In the genomic region with DNA sequence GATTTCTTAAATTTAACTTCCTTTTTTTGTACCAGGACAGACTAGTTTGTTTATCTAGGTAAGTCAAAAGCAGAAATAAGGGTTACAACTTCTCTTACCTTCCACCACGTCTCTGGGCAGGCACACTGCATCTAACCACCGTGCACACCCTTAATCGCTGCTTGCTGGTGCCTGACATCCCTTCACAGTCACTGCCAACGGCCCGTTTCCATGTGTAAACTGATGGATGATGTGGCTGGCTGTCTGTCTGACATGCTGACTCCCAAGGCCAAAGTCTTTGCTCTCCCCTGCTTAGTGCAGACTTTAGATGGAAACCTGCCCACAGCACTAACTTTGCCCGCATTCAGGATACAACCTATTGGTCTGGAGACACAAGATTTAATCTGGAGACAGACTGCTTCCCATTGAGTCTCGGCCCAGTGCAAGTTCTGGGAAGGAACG, we compare ENCODE assay signal across 11 cellular contexts. TPM values are rescaled to one million over a fixed set of nuclear protein-coding genes. Genes with fewer than 3 reads are reported as not detected.
DNase-seq lines count a peak whose midpoint lies in the region; ATAC-seq and TF ChIP-seq lines count a peak whose summit lies in the region.
"Had no signal": no experiment of that assay in that cellular context is flagged by ENCODE, and none has a peak within 500 bp of the region (broad histone marks: within the 10 kb centered on the region; RNA-seq: fewer than 3 reads in every experiment).

No MANE protein-coding gene starts in this region.

- peak overlapping the region; percentile 78 for H3K4me3 Mint-ChIP-seq in activated CD8-positive, alpha-beta memory T cell treated with anti-CD3 and anti-CD28 coated beads, Interleukin-2, amount 10 ng/mL, durations not matched to agents 7 days and 5 days
- peak overlapping the region; percentile 82 for H3K4me3 Mint-ChIP-seq in activated T-helper 17 cell treated with anti-CD3 and anti-CD28 coated beads, Interleukin-2, amount 50 U/mL, for 72 hours

- TF ChIP-seq CTCF in right lobe of liver (IDR thresholded peaks at IDR 0.05) = no peak
- no peak for TF ChIP-seq CTCF in transverse colon (IDR thresholded peaks at IDR 0.05)

- H3K4me1 ChIP-seq in right lobe of liver = peaks cover 0 to 10% (median 0%) of the 10 kb centered on the region in 4 donors
- peaks cover 0 to 35% (median 1%) of the 10 kb centered on the region in 4 donors for H3K4me1 ChIP-seq in transverse colon

- peak overlapping the region in 2 of 3 donors; percentile 10 to 61 for H3K27ac ChIP-seq in right lobe of liver
- H3K27ac ChIP-seq in transverse colon = peak overlapping the region in 3 of 4 donors; percentile 61 to 78 (median 69)
- H3K27ac ChIP-seq: brain microvascular endothelial cell had no signal

- H3K27me3 ChIP-seq in right lobe of liver (no peaks in the 10 kb centered on the region), transverse colon (no peaks in the 10 kb centered on the region), H7 (ENCODE audit: control insufficient read depth, insufficient read depth, low read length) (no peaks in the 10 kb centered on the region)
- H3K27me3 ChIP-seq: brain microvascular endothelial cell had no signal

- no peak for TF ChIP-seq POLR2A in right lobe of liver (IDR thresholded peaks at IDR 0.05)
- TF ChIP-seq POLR2A in transverse colon (IDR thresholded peaks at IDR 0.05) = no peak

- no peak for DNase-seq in activated CD8-positive, alpha-beta memory T cell treated with anti-CD3 and anti-CD28 coated beads, Interleukin-2, amount 10 ng/mL, durations not matched to agents 7 days and 5 days
- DNase-seq in activated CD8-positive, alpha-beta memory T cell treated with anti-CD3 and anti-CD28 coated beads, Interleukin-2, amount 50 U/mL, for 4 hours = no peak
- DNase-seq in right lobe of liver (peak in 1 of 3 donors; percentile 38), transverse colon (no peak), H7 (no peak), amniotic stem cell (lab: John Stamatoyannopoulos, UW) (no peak)
- DNase-seq in stimulated activated naive CD4-positive, alpha-beta T cell (lab: John Stamatoyannopoulos, UW) = no peak
- DNase-seq: activated CD4-positive, alpha-beta T cell treated with anti-CD3 and anti-CD28 coated beads for 4 hours; brain microvascular endothelial cell; NCI-H2107 had no signal

- WGBS in right lobe of liver (ENCODE audit: insufficient coverage, low coverage, low lambda C conversion rate, missing lambda C conversion rate) = 21% methylated on average over 7 of the region's 8 CpGs
- 38 to 54% methylated on average over 1 to 8 of the region's 8 CpGs for WGBS in transverse colon (ENCODE audit: low coverage in 1 of 2), 2 donors

- ATAC-seq in activated CD8-positive, alpha-beta memory T cell treated with anti-CD3 and anti-CD28 coated beads, Interleukin-2, amount 10 ng/mL, durations not matched to agents 7 days and 5 days = no peak
- no peak for ATAC-seq in activated T-helper 17 cell treated with anti-CD3 and anti-CD28 coated beads, Interleukin-2, amount 50 U/mL, for 72 hours (replicated peaks)
- ATAC-seq in right lobe of liver = peak in 1 of 4 donors; percentile 4

- H3K27ac Mint-ChIP-seq in activated CD8-positive, alpha-beta memory T cell treated with anti-CD3 and anti-CD28 coated beads, Interleukin-2, amount 10 ng/mL, durations not matched to agents 7 days and 5 days = peak overlapping the region; percentile 80
- H3K27ac Mint-ChIP-seq in activated T-helper 17 cell treated with anti-CD3 and anti-CD28 coated beads, Interleukin-2, amount 50 U/mL, for 72 hours = peak overlapping the region; percentile 87

- in situ Hi-C loops in transverse colon (cut with MboI; ENCODE audit: low pct_ligation_motif_present in 1 of 4, low pct_unique_long_range_greater_than_20kb in 1 of 4, low sequenced_read_pairs in 3 of 4) = no loop called here

- no peaks in the 10 kb centered on the region for H3K27me3 Mint-ChIP-seq in activated CD8-positive, alpha-beta memory T cell treated with anti-CD3 and anti-CD28 coated beads, Interleukin-2, amount 10 ng/mL, durations not matched to agents 7 days and 5 days
- H3K27me3 Mint-ChIP-seq in activated T-helper 17 cell treated with anti-CD3 and anti-CD28 coated beads, Interleukin-2, amount 50 U/mL, for 72 hours = no peaks in the 10 kb centered on the region

- peaks cover 84% of the 10 kb centered on the region for H3K4me1 Mint-ChIP-seq in activated CD8-positive, alpha-beta memory T cell treated with anti-CD3 and anti-CD28 coated beads, Interleukin-2, amount 10 ng/mL, durations not matched to agents 7 days and 5 days
- H3K4me1 Mint-ChIP-seq in activated T-helper 17 cell treated with anti-CD3 and anti-CD28 coated beads, Interleukin-2, amount 50 U/mL, for 72 hours = peaks cover 16% of the 10 kb centered on the region

- no peaks in the 10 kb centered on the region for H3K36me3 ChIP-seq in right lobe of liver
- H3K36me3 ChIP-seq in transverse colon = no peaks in the 10 kb centered on the region
- no peaks in the 10 kb centered on the region for H3K36me3 ChIP-seq in H7 (replicated peaks; ENCODE audit: control insufficient read depth, insufficient read depth, low read length)
- H3K36me3 ChIP-seq: brain microvascular endothelial cell had no signal

- H3K9me3 Mint-ChIP-seq in activated CD8-positive, alpha-beta memory T cell treated with anti-CD3 and anti-CD28 coated beads, Interleukin-2, amount 10 ng/mL, durations not matched to agents 7 days and 5 days (ENCODE audit: low read depth) = no peaks in the 10 kb centered on the region
- H3K9me3 Mint-ChIP-seq in activated T-helper 17 cell treated with anti-CD3 and anti-CD28 coated beads, Interleukin-2, amount 50 U/mL, for 72 hours = no peaks in the 10 kb centered on the region

- no peak for TF ChIP-seq EP300 in transverse colon (IDR thresholded peaks at IDR 0.05; ENCODE audit: low read depth)

- H3K9me3 ChIP-seq in right lobe of liver = no peaks in the 10 kb centered on the region
- no peaks in the 10 kb centered on the region for H3K9me3 ChIP-seq in transverse colon

- CTCF ChIA-PET in activated CD8-positive, alpha-beta memory T cell treated with anti-CD3 and anti-CD28 coated beads, Interleukin-2, amount 10 ng/mL, durations not matched to agents 7 days and 5 days (lab: Charles Lee) = no interaction called here

- intact Hi-C loops in right lobe of liver (cut with DNase I) = no loop called here
- intact Hi-C loops in transverse colon (cut with DNase I; ENCODE audit: low total_unique reads) = no loop called here

- H3K4me3 ChIP-seq in right lobe of liver (peak overlapping the region in 1 of 3 donors; percentile 3), transverse colon (peak overlapping the region in 1 of 4 donors; percentile 39), H7 (ENCODE audit: insufficient read depth, low read depth, low read length) (no peak overlapping the region)

- H3K36me3 Mint-ChIP-seq in activated CD8-positive, alpha-beta memory T cell treated with anti-CD3 and anti-CD28 coated beads, Interleukin-2, amount 10 ng/mL, durations not matched to agents 7 days and 5 days = peaks cover 12% of the 10 kb centered on the region
- H3K36me3 Mint-ChIP-seq in activated T-helper 17 cell treated with anti-CD3 and anti-CD28 coated beads, Interleukin-2, amount 50 U/mL, for 72 hours (ENCODE audit: low read depth) = peaks cover 64% of the 10 kb centered on the region

RNA-seq across cellular contexts. Expression of gene TMEM273, which starts 1.1 kb away (rescaled TPM):
- total RNA-seq in activated CD8-positive, alpha-beta memory T cell treated with anti-CD3 and anti-CD28 coated beads, Interleukin-2, amount 10 ng/mL, durations not matched to agents 7 days and 5 days = 10 to 100 TPM; 44.9 to 72.0 TPM
- 100 to 1,000 TPM in 1 of 2 donors, 10 to 100 TPM in 1; 92.2 to 262 TPM for total RNA-seq in activated T-helper 17 cell treated with anti-CD3 and anti-CD28 coated beads, Interleukin-2, amount 50 U/mL, for 72 hours
- 1 to 10 TPM in 5 of 6 experiments, under 1 TPM in 1; 0.86 to 5.3 (median 2.3) TPM for total RNA-seq in right lobe of liver
- 10 to 100 TPM in 2 of 4 donors, 1 to 10 TPM in 1, under 1 TPM in 1; 0.80 to 18.4 (median 7.4) TPM for total RNA-seq in transverse colon
- total RNA-seq in H7 (2014; rRNA removed; shearing (Covaris generic)) = not detected in 2 replicates

RNA-seq across cellular contexts. Expression of gene FAM170B, which starts 53.2 kb away (rescaled TPM):
- total RNA-seq in activated CD8-positive, alpha-beta memory T cell treated with anti-CD3 and anti-CD28 coated beads, Interleukin-2, amount 10 ng/mL, durations not matched to agents 7 days and 5 days = not detected
- not detected for total RNA-seq in activated T-helper 17 cell treated with anti-CD3 and anti-CD28 coated beads, Interleukin-2, amount 50 U/mL, for 72 hours
- total RNA-seq in right lobe of liver (not detected), transverse colon (not detected)
- not detected in 2 replicates for total RNA-seq in H7 (2014; rRNA removed; shearing (Covaris generic))
